Comparison of ENCODE assay signal across 10 cellular contexts in genomic region chr3:154904328-154904727, GRCh38.
DNase-seq lines count a peak whose midpoint lies in the region; ATAC-seq, FAIRE-seq and TF ChIP-seq lines count a peak whose summit lies in the region.
"Had no signal": no experiment of that assay in that cellular context is flagged by ENCODE, and none has a peak within 500 bp of the region (broad histone marks: within the 10 kb centered on the region; RNA-seq: fewer than 3 reads in every experiment).

No MANE protein-coding gene starts in this region.

- DNase-seq in NCI-H524 (lab: John Stamatoyannopoulos, UW) (peak; percentile 15 to 69), NCI-H524 treated with DMSO at 0.1 percent for 48 hours (lab: John Stamatoyannopoulos, UW) (no peak), NB4 (ENCODE audit: low read depth) (peak; percentile 9), endothelial cell of umbilical vein (ENCODE audit: low read depth, low spot score) (peak; percentile 34), renal cortical epithelial cell (ENCODE audit: low read depth) (peak; percentile 41), NCI-H1694 (lab: John Stamatoyannopoulos, UW) (no peak), NCI-H1417 treated with DMSO at 0.1 percent for 48 hours (lab: John Stamatoyannopoulos, UW) (no peak)
- DNase-seq: COR-L47 had no signal

- H3K27me3 ChIP-seq in endothelial cell of umbilical vein (ENCODE audit: control insufficient read depth in 2 of 2, insufficient read depth in 2 of 2, low read length in 2 of 2), result peaks cover 0 to 1% of the 10 kb centered on the region in 2 experiments

- POLR2A ChIA-PET in endothelial cell of umbilical vein (lab: Charles Lee), result no interaction called here

- TF ChIP-seq CTCF in NB4 (IDR thresholded peaks at IDR 0.05; ENCODE audit: low read depth, low read length) (peak; percentile 11), endothelial cell of umbilical vein (IDR thresholded peaks at IDR 0.05; ENCODE audit: extremely low read depth in 1 of 2, insufficient read depth in 1 of 2, low read depth in 1 of 2, low read length in 2 of 2) (peak in 1 of 2 donors; percentile 34)

- H3K4me3 ChIP-seq in NB4 (ENCODE audit: low read depth, low read length) (no peak overlapping the region), endothelial cell of umbilical vein (replicated peaks in 1 of 3; ENCODE audit: insufficient read depth in 1 of 3, low read depth in 1 of 3, low read length in 3 of 3) (no peak overlapping the region)

- H3K9ac ChIP-seq in endothelial cell of umbilical vein (replicated peaks; ENCODE audit: extremely low read depth, insufficient read depth, low read length), result no peak overlapping the region

- no peak for ATAC-seq in HG02610 (IDR thresholded peaks at IDR 0.05; ENCODE audit: unreplicated experiment)

- H3K9me1 ChIP-seq in endothelial cell of umbilical vein (replicated peaks; ENCODE audit: control insufficient read depth, extremely low read depth, insufficient read depth, low read length), result no peaks in the 10 kb centered on the region

- H3K9me3 ChIP-seq in endothelial cell of umbilical vein (replicated peaks; ENCODE audit: control insufficient read depth, insufficient read depth, low read length), result no peaks in the 10 kb centered on the region

- CTCF ChIA-PET in endothelial cell of umbilical vein (lab: Charles Lee), result interaction anchor here (0.7 to 7.7 kb wide), 18 partner anchors 12 to 798 kb away, joined by 3 to 115 read pairs (median 4); no protein-coding TSS in a partner anchor

- no peaks in the 10 kb centered on the region for H3K79me2 ChIP-seq in endothelial cell of umbilical vein (ENCODE audit: control insufficient read depth, insufficient read depth, low read length)

- H4K20me1 ChIP-seq in endothelial cell of umbilical vein (replicated peaks; ENCODE audit: control insufficient read depth, extremely low read depth, insufficient read depth, low read length), result no peaks in the 10 kb centered on the region

- H3K4me2 ChIP-seq in endothelial cell of umbilical vein (ENCODE audit: insufficient read depth, low read length), result no peak overlapping the region

- TF ChIP-seq POLR2A in NB4 (IDR thresholded peaks at IDR 0.05; ENCODE audit: extremely low read depth, insufficient read length), result no peak
- no peak for TF ChIP-seq POLR2A in endothelial cell of umbilical vein (IDR thresholded peaks at IDR 0.05; ENCODE audit: low read depth, low read length)

- H3K27ac ChIP-seq in endothelial cell of umbilical vein (ENCODE audit: insufficient read depth, low read depth, low read length), result no peak overlapping the region
- H3K27ac ChIP-seq: HL-60 had no signal

- intact Hi-C loops in endothelial cell of umbilical vein (cut with micrococcal nuclease), result loop anchor here (1.0 kb wide), 1 partner anchor 419 kb away; no protein-coding TSS in a partner anchor

- dilution Hi-C loops in endothelial cell of umbilical vein (cut with MboI; ENCODE audit: extremely low pct_ligation_motif_present, low sequenced_read_pairs), result no loop called here

- FAIRE-seq in endothelial cell of umbilical vein (lab: Jason Lieb, UNC), result no peak

- BruUV-seq in endothelial cell of umbilical vein (replicated peaks; lab: Mats Ljungman, UMichigan), result no TSS peak

- no peaks in the 10 kb centered on the region for H3K4me1 ChIP-seq in endothelial cell of umbilical vein (ENCODE audit: control insufficient read depth, extremely low read depth, insufficient read depth, low read length)

- no peaks in the 10 kb centered on the region for H3K36me3 ChIP-seq in endothelial cell of umbilical vein (ENCODE audit: control insufficient read depth in 2 of 2, extremely low read depth in 1 of 2, insufficient read depth in 2 of 2, low read length in 2 of 2)

- H2AFZ ChIP-seq in endothelial cell of umbilical vein (ENCODE audit: low read depth, low read length), result no peak overlapping the region

TF ChIP-seq in endothelial cell of umbilical vein, 7 proteins besides CTCF, POLR2A, EP300 and RAD21:
- TF ChIP-seq JUN (IDR thresholded peaks at IDR 0.05; ENCODE audit: borderline replicate concordance, insufficient read depth, insufficient read length, low read depth), result no peak
- no peak for TF ChIP-seq POLR2AphosphoS5 (IDR thresholded peaks at IDR 0.05; ENCODE audit: insufficient read depth, low read depth, low read length)
- no peak for TF ChIP-seq FOS (IDR thresholded peaks at IDR 0.05; ENCODE audit: borderline replicate concordance, insufficient read depth, low read length)
- no peak for TF ChIP-seq EZH2 (IDR thresholded peaks at IDR 0.05; ENCODE audit: borderline replicate concordance, low read depth, low read length, severe bottlenecking)
- no peak for TF ChIP-seq MAX (IDR thresholded peaks at IDR 0.05; ENCODE audit: insufficient read depth, insufficient read length)
- no peak for TF ChIP-seq GATA2 (IDR thresholded peaks at IDR 0.05; ENCODE audit: insufficient read depth, insufficient read length, low read depth, low read length)
- TF ChIP-seq MYC (IDR thresholded peaks at IDR 0.05; ENCODE audit: low read depth, low read length), result no peak

Comparison
In these comparisons a context has a peak if more than half of its experiments do, and no peak if none do; other contexts are left out.
1. DNase-seq: peak in NCI-H524 (2 of 2), NB4 (single experiment), endothelial cell of umbilical vein (single experiment) and renal cortical epithelial cell (single experiment); none in NCI-H524 treated with DMSO at 0.1 percent for 48 hours (single experiment), NCI-H1694 (single experiment) and NCI-H1417 treated with DMSO at 0.1 percent for 48 hours (single experiment).